Comparison of ENCODE assay signal across 8 cellular contexts in the genomic region with DNA sequence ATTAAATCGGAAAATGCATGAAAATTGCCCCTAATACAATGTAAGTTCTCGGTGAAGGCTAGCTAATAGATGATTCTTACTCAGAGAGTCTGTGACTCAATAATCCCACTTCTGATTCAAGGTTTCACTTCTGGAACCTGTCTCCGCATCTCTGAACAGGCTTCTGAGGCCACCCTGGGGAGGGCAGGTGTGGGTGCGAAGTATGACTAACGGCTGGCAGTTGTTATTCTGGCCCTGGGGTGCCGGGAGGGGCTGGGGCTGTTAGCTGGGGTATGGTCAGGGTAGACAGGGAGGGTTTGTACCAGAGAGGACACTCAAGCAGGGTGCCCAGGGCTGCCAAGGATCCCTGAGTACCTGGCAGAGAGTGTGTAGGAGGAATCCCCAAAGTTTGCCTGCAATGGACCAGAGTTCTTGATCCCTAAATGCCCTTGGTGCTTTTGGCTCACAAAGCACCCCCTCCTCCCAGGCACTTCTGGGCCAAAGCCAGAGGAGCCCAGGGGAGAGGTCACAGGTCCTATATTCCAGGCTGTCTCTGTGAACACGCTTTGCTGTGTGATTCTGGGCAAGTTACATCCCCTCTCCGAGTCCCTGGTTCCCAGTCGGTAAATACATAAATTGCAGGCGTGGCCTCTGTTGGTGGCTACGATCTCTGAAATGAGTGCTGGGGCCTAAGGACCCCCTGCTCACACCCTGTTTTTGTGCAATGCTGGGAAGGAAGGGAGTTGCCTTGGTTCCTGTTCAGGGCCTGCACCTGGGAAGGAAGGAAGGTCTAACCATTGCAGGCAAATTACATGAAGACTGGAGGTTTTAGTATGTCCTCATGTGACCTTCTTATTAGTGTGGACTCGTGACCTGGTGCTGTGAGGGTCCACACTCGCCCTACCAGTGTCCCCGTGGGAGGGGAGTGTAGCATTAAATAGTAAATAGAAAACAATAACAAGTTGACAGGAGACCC. TPM values are rescaled to one million over a fixed set of nuclear protein-coding genes. Genes with fewer than 3 reads are reported as not detected.
A peak's percentile ranks its signal among the peaks of the same experiment; 100 is the strongest.
DNase-seq lines count a peak whose midpoint lies in the region; ATAC-seq and TF ChIP-seq lines count a peak whose summit lies in the region.

No MANE protein-coding gene starts in this region.

- no peaks in the 10 kb centered on the region for H3K9me2 ChIP-seq in Loucy (replicated peaks; ENCODE audit: low read depth, low read length)

- H3K4ac ChIP-seq in neuronal stem cell (ENCODE audit: low read length), result no peak overlapping the region

- H2BK12ac ChIP-seq in neuronal stem cell (ENCODE audit: low read length), result no peak overlapping the region

- no peaks in the 10 kb centered on the region for H3K79me1 ChIP-seq in neuronal stem cell (ENCODE audit: low read depth, low read length)

- peak overlapping the region; percentile 90 to 97 (median 93) for H3K27ac Mint-ChIP-seq in CD14-positive monocyte
- peak overlapping the region; percentile 96 for H3K27ac Mint-ChIP-seq in activated T-cell treated with anti-CD3 and anti-CD28 coated beads, Interleukin-2, amount 50 U/mL, for 24 hours

- no peaks in the 10 kb centered on the region for H3K27me3 ChIP-seq in Loucy (ENCODE audit: insufficient read depth, low read length, poor library complexity, severe bottlenecking)
- H3K27me3 ChIP-seq in neuronal stem cell (ENCODE audit: control insufficient read depth in 3 of 3, insufficient read depth in 3 of 3, low read depth in 1 of 3, low read length in 3 of 3), result peaks cover 0 to 12% (median 0%) of the 10 kb centered on the region in 3 experiments
- no peaks in the 10 kb centered on the region for H3K27me3 ChIP-seq in right atrium auricular region

- no peak overlapping the region for H2AK5ac ChIP-seq in neuronal stem cell (ENCODE audit: low read depth, low read length)

- H2BK120ac ChIP-seq in neuronal stem cell (ENCODE audit: low read depth, low read length), result no peak overlapping the region

- WGBS in neuronal stem cell (ENCODE audit: extremely low coverage in 2 of 2, insufficient read length in 2 of 2, insufficient replicate concordance in 1 of 2), 2 donors, result no CpG with 5 or more reads among the region's 14 CpGs

- peaks cover 65% of the 10 kb centered on the region for H3K79me2 ChIP-seq in Loucy (ENCODE audit: insufficient read depth, low read length)

- no peak overlapping the region for H4K91ac ChIP-seq in neuronal stem cell (ENCODE audit: low read depth, low read length, poor library complexity)

- H2AFZ ChIP-seq in Loucy (ENCODE audit: low read length), result no peak overlapping the region
- H2AFZ ChIP-seq in neuronal stem cell (ENCODE audit: low read length), result no peak overlapping the region

- H3K9me3 ChIP-seq in Loucy (ENCODE audit: insufficient read depth, low read depth, low read length), result no peaks in the 10 kb centered on the region
- peaks cover 2 to 4% of the 10 kb centered on the region in 2 donors for H3K9me3 ChIP-seq in neuronal stem cell (replicated peaks in 1 of 2; ENCODE audit: control insufficient read depth in 2 of 2, insufficient read depth in 1 of 2, low read depth in 1 of 2, low read length in 2 of 2)
- H3K9me3 ChIP-seq in right atrium auricular region, result no peaks in the 10 kb centered on the region

- H3K4me2 ChIP-seq in Loucy (ENCODE audit: low read depth, low read length, poor library complexity, severe bottlenecking) (peak overlapping the region; percentile 96), neuronal stem cell (ENCODE audit: insufficient read depth, low read length, poor library complexity, severe bottlenecking) (no peak overlapping the region)

- H3K23ac ChIP-seq in neuronal stem cell (ENCODE audit: low read depth, low read length, poor library complexity), result no peak overlapping the region

- H3K9me3 Mint-ChIP-seq in CD14-positive monocyte, result peaks cover 0 to 3% (median 0%) of the 10 kb centered on the region in 7 donors
- no peaks in the 10 kb centered on the region for H3K9me3 Mint-ChIP-seq in activated T-cell treated with anti-CD3 and anti-CD28 coated beads, Interleukin-2, amount 50 U/mL, for 24 hours

- H3K4me3 ChIP-seq in Loucy (ENCODE audit: low read length, poor library complexity, severe bottlenecking) (peak overlapping the region; percentile 88), neuronal stem cell (ENCODE audit: low read length in 2 of 2) (no peak overlapping the region), right atrium auricular region (no peak overlapping the region)

- H3K4me1 Mint-ChIP-seq in CD14-positive monocyte, result peaks cover 83% of the 10 kb centered on the region
- H3K4me1 Mint-ChIP-seq in activated T-cell treated with anti-CD3 and anti-CD28 coated beads, Interleukin-2, amount 50 U/mL, for 24 hours (ENCODE audit: low read depth), result peaks cover 83% of the 10 kb centered on the region

- peaks cover 59 to 81% of the 10 kb centered on the region in 2 donors for H3K36me3 Mint-ChIP-seq in CD14-positive monocyte
- H3K36me3 Mint-ChIP-seq in activated T-cell treated with anti-CD3 and anti-CD28 coated beads, Interleukin-2, amount 50 U/mL, for 24 hours (ENCODE audit: low read depth), result peaks cover 92% of the 10 kb centered on the region

- no peak overlapping the region for H3K14ac ChIP-seq in neuronal stem cell (ENCODE audit: low read length)

- H3F3A ChIP-seq in Loucy (ENCODE audit: low read depth), result peaks cover 20% of the 10 kb centered on the region

- intact Hi-C loops in CD14-positive monocyte (cut with micrococcal nuclease), result loop anchor here in 1 of 2 donors (5.0 to 10.0 kb wide), 2 partner anchors 75 to 178 kb away; a partner anchor contains a TSS

- H3K4me1 ChIP-seq in Loucy (ENCODE audit: insufficient read depth, low read length, poor library complexity, severe bottlenecking) (peaks cover 78% of the 10 kb centered on the region), neuronal stem cell (ENCODE audit: control insufficient read depth in 2 of 2, insufficient read depth in 1 of 2, low read depth in 1 of 2, low read length in 2 of 2) (peaks cover 0 to 2% of the 10 kb centered on the region in 2 donors), right atrium auricular region (peaks cover 0 to 18% of the 10 kb centered on the region in 2 donors)

- H4K8ac ChIP-seq in neuronal stem cell (ENCODE audit: low read depth, low read length), result no peak overlapping the region

- H3K9ac ChIP-seq in Loucy (ENCODE audit: low read depth, low read length, poor library complexity, severe bottlenecking) (peak overlapping the region; percentile 97), neuronal stem cell (ENCODE audit: low read depth, low read length, poor library complexity) (no peak overlapping the region)

- TF ChIP-seq CTCF in CD14-positive monocyte (IDR thresholded peaks at IDR 0.05), result no peak
- no peak for TF ChIP-seq CTCF in Loucy (conservative IDR thresholded peaks at IDR 0.05; ENCODE audit: low read length)
- no peak for TF ChIP-seq CTCF in right atrium auricular region (IDR thresholded peaks at IDR 0.05)

- no peak overlapping the region for H3K27ac ChIP-seq in neuronal stem cell (replicated peaks; ENCODE audit: low read length)
- H3K27ac ChIP-seq in right atrium auricular region, result no peak overlapping the region

- peak overlapping the region; percentile 50 to 77 for H3K4me3 Mint-ChIP-seq in CD14-positive monocyte
- peak overlapping the region; percentile 75 for H3K4me3 Mint-ChIP-seq in activated T-cell treated with anti-CD3 and anti-CD28 coated beads, Interleukin-2, amount 50 U/mL, for 24 hours

- H3K18ac ChIP-seq in neuronal stem cell (ENCODE audit: low read length), result peak overlapping the region; percentile 11

- no peak overlapping the region for H2BK15ac ChIP-seq in neuronal stem cell (ENCODE audit: low read length)

- H4K20me1 ChIP-seq in Loucy (ENCODE audit: insufficient read depth, low read length, poor library complexity, severe bottlenecking), result peaks cover 22% of the 10 kb centered on the region

- ATAC-seq in GM21515 (IDR thresholded peaks at IDR 0.05; ENCODE audit: unreplicated experiment), result peak; percentile 46

- DNase-seq in CD14-positive monocyte (ENCODE audit: low spot score), result peak; percentile 75
- peak; percentile 86 for DNase-seq in activated T-cell treated with anti-CD3 and anti-CD28 coated beads, Interleukin-2, amount 50 U/mL, for 24 hours
- no peak for DNase-seq in neuronal stem cell (ENCODE audit: low spot score)
- DNase-seq in iPS-NIHi7 (ENCODE audit: extremely low spot score), result no peak
- DNase-seq in right atrium auricular region (ENCODE audit: low spot score), result no peak
- DNase-seq in erythroblast (lab: John Stamatoyannopoulos, UW), result no peak

- no peak overlapping the region for H2BK5ac ChIP-seq in neuronal stem cell (ENCODE audit: low read length)

- H3K36me3 ChIP-seq in Loucy (ENCODE audit: insufficient read depth, low read length) (peaks cover 7% of the 10 kb centered on the region; the same call in 1 of the 2 replicates), neuronal stem cell (replicated peaks in 1 of 2; ENCODE audit: control insufficient read depth in 2 of 2, insufficient read depth in 2 of 2, low read length in 2 of 2) (no peaks in the 10 kb centered on the region), right atrium auricular region (no peaks in the 10 kb centered on the region)

- TF ChIP-seq POLR2A in erythroblast (IDR thresholded peaks at IDR 0.05; ENCODE audit: low read length), result no peak

- H3K27me3 Mint-ChIP-seq in CD14-positive monocyte (ENCODE audit: low read depth in 3 of 3), result peaks cover 0 to 6% (median 2%) of the 10 kb centered on the region in 3 donors
- H3K27me3 Mint-ChIP-seq in activated T-cell treated with anti-CD3 and anti-CD28 coated beads, Interleukin-2, amount 50 U/mL, for 24 hours, result no peaks in the 10 kb centered on the region

RNA-seq across cellular contexts. Expression of a gene that starts 49.9 kb away (rescaled TPM):
- 10 to 100 TPM; 18.3 to 23.9 TPM for polyA plus RNA-seq in CD14-positive monocyte
- 60.5 TPM for polyA plus RNA-seq in neuronal stem cell (2013, experiment 1 of 2)
- 61.7 TPM for polyA plus RNA-seq in neuronal stem cell (2013, experiment 2 of 2)
- 10 to 100 TPM; 16.0 to 26.1 TPM for total RNA-seq in right atrium auricular region

RNA-seq across cellular contexts. Expression of a gene that starts 53.1 kb away (rescaled TPM):
- 10 to 100 TPM; 10.3 to 21.6 TPM for polyA plus RNA-seq in CD14-positive monocyte
- 0.06 TPM for polyA plus RNA-seq in neuronal stem cell (2013, experiment 1 of 2)
- 0.39 TPM for polyA plus RNA-seq in neuronal stem cell (2013, experiment 2 of 2)
- total RNA-seq in right atrium auricular region, result 1 to 10 TPM; 8.0 to 9.7 TPM

Comparison
In these comparisons a context has a peak if more than half of its experiments do, and no peak if none do; other contexts are left out.
1. DNase-seq: peak in CD14-positive monocyte (single experiment) and activated T-cell treated with anti-CD3 and anti-CD28 coated beads, Interleukin-2, amount 50 U/mL, for 24 hours (single experiment); none in neuronal stem cell (single experiment), iPS-NIHi7 (single experiment), right atrium auricular region (single experiment) and erythroblast (0 of 2).